14 cellular contexts compared by ENCODE assay signal in the genomic region with DNA sequence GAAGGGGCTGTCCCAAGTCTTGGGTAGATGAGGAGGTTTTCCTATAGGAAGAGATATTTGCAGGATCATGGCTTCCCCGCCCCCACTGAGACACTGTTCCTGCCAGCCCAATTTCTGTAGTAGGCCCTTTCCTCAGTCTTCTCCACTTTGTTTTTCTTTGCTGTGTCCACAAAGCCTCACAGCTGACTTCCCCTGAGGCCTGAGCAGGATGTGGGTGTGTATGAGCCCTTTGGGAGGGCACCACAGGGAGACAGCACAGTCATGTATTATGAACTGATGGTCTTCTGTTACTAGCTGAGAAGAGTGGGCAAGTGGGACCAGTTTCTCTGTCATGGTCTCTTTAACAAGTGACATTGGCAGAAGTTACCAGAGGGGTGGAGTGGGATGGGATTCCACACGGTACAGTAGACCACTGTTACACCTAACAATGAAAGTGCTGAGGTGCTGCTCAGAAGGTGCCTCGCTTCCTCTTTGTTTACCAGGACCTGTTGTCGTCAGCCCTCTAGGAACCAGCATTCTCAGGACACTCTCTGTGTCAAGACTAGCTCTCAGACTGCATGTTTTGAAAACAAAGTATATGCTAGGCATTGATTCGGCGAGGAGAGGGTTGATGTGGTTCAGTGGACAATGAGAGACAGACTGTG.
DNase-seq lines count a peak whose midpoint lies in the region; ATAC-seq and TF ChIP-seq lines count a peak whose summit lies in the region.
"Had no signal": no experiment of that assay in that cellular context is flagged by ENCODE, and none has a peak within 500 bp of the region (broad histone marks: within the 10 kb centered on the region; RNA-seq: fewer than 3 reads in every experiment).

No MANE protein-coding gene starts in this region.

- peaks cover 0 to 14% (median 8%) of the 10 kb centered on the region in 4 donors for H3K9me3 ChIP-seq in upper lobe of left lung
- H3K9me3 ChIP-seq in left ventricle myocardium inferior (replicated peaks): peaks cover 15% of the 10 kb centered on the region

- peaks cover 0 to 3% (median 0%) of the 10 kb centered on the region in 4 donors for H3K36me3 ChIP-seq in upper lobe of left lung
- H3K36me3 ChIP-seq in left ventricle myocardium inferior: peaks cover 12% of the 10 kb centered on the region

- DNase-seq in choroid plexus epithelial cell (ENCODE audit: low read depth): peak; percentile 34
- DNase-seq in GM10266 (ENCODE audit: extremely low spot score): no peak
- no peak for DNase-seq in upper lobe of left lung
- no peak for DNase-seq in left ventricle myocardium inferior
- DNase-seq in HEK293T (ENCODE audit: extremely low spot score): no peak
- DNase-seq: activated CD4-positive, CD25-positive, alpha-beta regulatory T cell treated with anti-CD3 and anti-CD28 coated beads, Interleukin-2, amount 50 U/mL, for 72 hours; activated naive CD4-positive, alpha-beta T cell treated with Interleukin-2 at 50 U/mL for 16 hours; Karpas-422; kidney glomerular epithelial cell; NCI-H345 had no signal

- no peak for TF ChIP-seq POLR2A in upper lobe of left lung (IDR thresholded peaks at IDR 0.05)

- H3K27ac ChIP-seq in upper lobe of left lung (no peak overlapping the region), left ventricle myocardium inferior (replicated peaks) (no peak overlapping the region)

- no peak for TF ChIP-seq EP300 in upper lobe of left lung (IDR thresholded peaks at IDR 0.05)

- H3K4me3 ChIP-seq in choroid plexus epithelial cell (ENCODE audit: low read depth, low read length): no peak overlapping the region
- no peak overlapping the region for H3K4me3 ChIP-seq in upper lobe of left lung
- no peak overlapping the region for H3K4me3 ChIP-seq in left ventricle myocardium inferior

- POLR2A ChIA-PET in HEK293T (lab: Yijun Ruan, JAX): no interaction called here

- H3K27me3 ChIP-seq in upper lobe of left lung (no peaks in the 10 kb centered on the region), left ventricle myocardium inferior (ENCODE audit: low read depth) (no peaks in the 10 kb centered on the region)

- CTCF ChIA-PET in HEK293T (lab: Yijun Ruan, JAX): no interaction called here

- H3K4me1 ChIP-seq in upper lobe of left lung: peaks cover 0 to 3% (median 1%) of the 10 kb centered on the region in 4 donors
- no peaks in the 10 kb centered on the region for H3K4me1 ChIP-seq in left ventricle myocardium inferior

- 84 to 87% methylated on average over 5 to 6 of the region's 6 CpGs for WGBS in upper lobe of left lung, 2 donors

- ATAC-seq in GM18861 (IDR thresholded peaks at IDR 0.05; ENCODE audit: unreplicated experiment) (peak; percentile 88), GM21529 (IDR thresholded peaks at IDR 0.05; ENCODE audit: unreplicated experiment) (peak; percentile 75), HG03196 (IDR thresholded peaks at IDR 0.05; ENCODE audit: unreplicated experiment) (peak; percentile 77), upper lobe of left lung (ENCODE audit: low FRiP score in 2 of 2) (no peak)
- ATAC-seq: Right ventricle myocardium inferior had no signal

- intact Hi-C loops in left ventricle myocardium inferior (cut with micrococcal nuclease): no loop called here

- TF ChIP-seq CTCF in choroid plexus epithelial cell (conservative IDR thresholded peaks at IDR 0.05; ENCODE audit: low read depth, low read length) (no peak), GM10266 (IDR thresholded peaks at IDR 0.05; ENCODE audit: control insufficient read depth, insufficient read depth, low read depth, missing control alignments) (no peak), upper lobe of left lung (IDR thresholded peaks at IDR 0.05) (no peak), left ventricle myocardium inferior (IDR thresholded peaks at IDR 0.05; ENCODE audit: borderline replicate concordance) (no peak)

TF ChIP-seq in HEK293T, 16 proteins besides CTCF, POLR2A, EP300 and RAD21:
- no peak for TF ChIP-seq SUZ12 (IDR thresholded peaks at IDR 0.05)

Comparison
In these comparisons a context has a peak if more than half of its experiments do, and no peak if none do; other contexts are left out.
1. ATAC-seq: peak in GM18861 (single experiment), GM21529 (single experiment) and HG03196 (single experiment); none in upper lobe of left lung (0 of 2).